In genomic region chr5:169812786-169813185, GRCh38 we compare ENCODE assay signal across 12 cellular contexts.
DNase-seq lines count a peak whose midpoint lies in the region; ATAC-seq and TF ChIP-seq lines count a peak whose summit lies in the region.
"Had no signal": no experiment of that assay in that cellular context is flagged by ENCODE, and none has a peak within 500 bp of the region (broad histone marks: within the 10 kb centered on the region; RNA-seq: fewer than 3 reads in every experiment).

No MANE protein-coding gene starts in this region.

- peaks cover 29% of the 10 kb centered on the region for H3K4me1 Mint-ChIP-seq in glutamatergic neuron (ENCODE audit: low read depth, unreplicated experiment)
- peaks cover 15% of the 10 kb centered on the region for H3K4me1 Mint-ChIP-seq in stimulated activated effector memory CD8-positive, alpha-beta T cell treated with anti-CD3 and anti-CD28 coated beads, Interleukin-12 subunit alpha, Interleukin-12 subunit beta, amount 100 ng/mL, for 72 hours

- no peak overlapping the region for H3K4me3 ChIP-seq in AG10803 (ENCODE audit: low read length)
- H3K4me3 ChIP-seq in hepatocyte, result no peak overlapping the region
- H3K4me3 ChIP-seq: SJSA1 had no signal

- no peaks in the 10 kb centered on the region for H3K4me1 ChIP-seq in hepatocyte (ENCODE audit: insufficient read depth)
- H3K4me1 ChIP-seq: SJSA1 had no signal

- peaks cover 5% of the 10 kb centered on the region for H3K9me3 Mint-ChIP-seq in glutamatergic neuron (ENCODE audit: unreplicated experiment)
- no peaks in the 10 kb centered on the region for H3K9me3 Mint-ChIP-seq in stimulated activated effector memory CD8-positive, alpha-beta T cell treated with anti-CD3 and anti-CD28 coated beads, Interleukin-12 subunit alpha, Interleukin-12 subunit beta, amount 100 ng/mL, for 72 hours

- H2AFZ ChIP-seq in hepatocyte, result no peak overlapping the region

- H3K9me3 ChIP-seq in hepatocyte (ENCODE audit: low read depth), result no peaks in the 10 kb centered on the region
- H3K9me3 ChIP-seq: SJSA1 had no signal

- no peaks in the 10 kb centered on the region for H3K9me2 ChIP-seq in hepatocyte (replicated peaks; ENCODE audit: insufficient read depth)

- peak; percentile 31 for DNase-seq in AG10803 (ENCODE audit: low read depth)
- peak; percentile 61 for DNase-seq in DMS 273 treated with DMSO at 0.1 percent for 48 hours (lab: John Stamatoyannopoulos, UW)
- peak; percentile 94 for DNase-seq in NCI-H69 (lab: John Stamatoyannopoulos, UW)
- DNase-seq in glutamatergic neuron, result peak; percentile 72
- DNase-seq in DMS53 (lab: John Stamatoyannopoulos, UW), result no peak
- no peak for DNase-seq in stimulated activated effector memory CD8-positive, alpha-beta T cell treated with anti-CD3 and anti-CD28 coated beads, Interleukin-12 subunit alpha, Interleukin-12 subunit beta, amount 100 ng/mL, for 72 hours (ENCODE audit: low spot score in 2 of 2)
- DNase-seq in hepatocyte (ENCODE audit: low spot score), result no peak
- no peak for DNase-seq in NCI-H1417 (lab: John Stamatoyannopoulos, UW)
- DNase-seq: DMS79, NCI-H1930, PC-3 had no signal

- peak overlapping the region; percentile 14 for H3K4me3 Mint-ChIP-seq in glutamatergic neuron (ENCODE audit: unreplicated experiment)
- H3K4me3 Mint-ChIP-seq in stimulated activated effector memory CD8-positive, alpha-beta T cell treated with anti-CD3 and anti-CD28 coated beads, Interleukin-12 subunit alpha, Interleukin-12 subunit beta, amount 100 ng/mL, for 72 hours, result no peak overlapping the region

- peaks cover 4% of the 10 kb centered on the region for H3K36me3 Mint-ChIP-seq in glutamatergic neuron (ENCODE audit: unreplicated experiment)
- peaks cover 76% of the 10 kb centered on the region for H3K36me3 Mint-ChIP-seq in stimulated activated effector memory CD8-positive, alpha-beta T cell treated with anti-CD3 and anti-CD28 coated beads, Interleukin-12 subunit alpha, Interleukin-12 subunit beta, amount 100 ng/mL, for 72 hours

- H3K27ac ChIP-seq in hepatocyte, result no peak overlapping the region
- H3K27ac ChIP-seq: SJSA1 had no signal

- peaks cover 4% of the 10 kb centered on the region for H3K27me3 Mint-ChIP-seq in glutamatergic neuron (ENCODE audit: unreplicated experiment)

- no peaks in the 10 kb centered on the region for H3K79me2 ChIP-seq in hepatocyte

- WGBS in hepatocyte (ENCODE audit: low lambda C conversion rate, missing lambda C conversion rate), result 68% methylated on average over 6 of the region's 6 CpGs

- H3K27me3 ChIP-seq in hepatocyte, result peaks cover 7% of the 10 kb centered on the region
- H3K27me3 ChIP-seq: SJSA1 had no signal

- H3K27ac Mint-ChIP-seq in glutamatergic neuron (ENCODE audit: unreplicated experiment), result peak overlapping the region; percentile 62
- no peak overlapping the region for H3K27ac Mint-ChIP-seq in stimulated activated effector memory CD8-positive, alpha-beta T cell treated with anti-CD3 and anti-CD28 coated beads, Interleukin-12 subunit alpha, Interleukin-12 subunit beta, amount 100 ng/mL, for 72 hours

- no peaks in the 10 kb centered on the region for H4K20me1 ChIP-seq in hepatocyte (ENCODE audit: insufficient read depth, poor library complexity, severe bottlenecking)

- no peak for ATAC-seq in stimulated activated effector memory CD8-positive, alpha-beta T cell treated with anti-CD3 and anti-CD28 coated beads, Interleukin-12 subunit alpha, Interleukin-12 subunit beta, amount 100 ng/mL, for 72 hours
- ATAC-seq: PC-3 had no signal

- TF ChIP-seq CTCF in AG10803 (conservative IDR thresholded peaks at IDR 0.05; ENCODE audit: low read length), result no peak
- no peak for TF ChIP-seq CTCF in glutamatergic neuron (IDR thresholded peaks at IDR 0.05; ENCODE audit: partially characterized antibody, unreplicated experiment)
- TF ChIP-seq CTCF in hepatocyte (IDR thresholded peaks at IDR 0.05; ENCODE audit: poor library complexity), result no peak

- no peak overlapping the region for H3K4me2 ChIP-seq in hepatocyte

- no peaks in the 10 kb centered on the region for H3K36me3 ChIP-seq in hepatocyte (replicated peaks; ENCODE audit: insufficient read depth, low read depth)
- H3K36me3 ChIP-seq: SJSA1 had no signal

Comparison
In these comparisons a context has a peak if more than half of its experiments do, and no peak if none do; other contexts are left out.
1. DNase-seq: peak in AG10803 (single experiment), DMS 273 treated with DMSO at 0.1 percent for 48 hours (single experiment), NCI-H69 (single experiment) and glutamatergic neuron (single experiment); none in DMS53 (single experiment), stimulated activated effector memory CD8-positive, alpha-beta T cell treated with anti-CD3 and anti-CD28 coated beads, Interleukin-12 subunit alpha, Interleukin-12 subunit beta, amount 100 ng/mL, for 72 hours (0 of 2), hepatocyte (single experiment) and NCI-H1417 (0 of 3).